Comparison of ENCODE assay signal across 9 cellular contexts in genomic region chr11:9462172-9462799, GRCh38. TPM values are rescaled to one million over a fixed set of nuclear protein-coding genes. Genes with fewer than 3 reads are reported as not detected.
A peak's percentile ranks its signal among the peaks of the same experiment; 100 is the strongest.
DNase-seq lines count a peak whose midpoint lies in the region; ATAC-seq, FAIRE-seq and TF ChIP-seq lines count a peak whose summit lies in the region.
"Had no signal": no experiment of that assay in that cellular context is flagged by ENCODE, and none has a peak within 500 bp of the region (broad histone marks: within the 10 kb centered on the region; RNA-seq: fewer than 3 reads in every experiment).

No MANE protein-coding gene starts in this region.

- TF ChIP-seq POLR2A in GM19099 (IDR thresholded peaks at IDR 0.05; ENCODE audit: extremely low read depth, insufficient read length, low read depth) (peak; percentile 20), gastrocnemius medialis (IDR thresholded peaks at IDR 0.05) (no peak), GM12891 (IDR thresholded peaks at IDR 0.05; ENCODE audit: low read depth, low read length) (no peak)

- no peak for FAIRE-seq in GM12891 (lab: Jason Lieb, UNC)

- H3K27ac Mint-ChIP-seq in T-cell = peak overlapping the region; percentile 91 to 94

- peak overlapping the region; percentile 90 to 99 (median 97) for H3K27ac ChIP-seq in gastrocnemius medialis

- intact Hi-C loops in gastrocnemius medialis (cut with DNase I; ENCODE audit: low total_unique reads) = loop anchor here (5.0 kb wide), 2 partner anchors 110 to 775 kb away; partner anchors contain the start of gene WEE1

- no peaks in the 10 kb centered on the region for H3K27me3 Mint-ChIP-seq in T-cell

- no peak for TF ChIP-seq CTCF in fibroblast of villous mesenchyme (IDR thresholded peaks at IDR 0.05; ENCODE audit: insufficient read depth, low read depth, low read length)
- TF ChIP-seq CTCF in gastrocnemius medialis (IDR thresholded peaks at IDR 0.05 in 4 of 5, conservative IDR thresholded peaks at IDR 0.05 in 1 of 5) = no peak

- H3K4me3 Mint-ChIP-seq in T-cell = peak overlapping the region; percentile 88 to 98 (median 98)

- CTCF ChIA-PET in T-cell (lab: Charles Lee) = interaction anchor here in 1 of 2 donors (0.7 to 2.4 kb wide), 2 partner anchors 44 to 1473 kb away, joined by 3 to 9 read pairs; no protein-coding TSS in a partner anchor

- H3K36me3 Mint-ChIP-seq in T-cell = peaks cover 11% of the 10 kb centered on the region

- DNase-seq in T-cell = no peak
- peak; percentile 23 for DNase-seq in fibroblast of villous mesenchyme (ENCODE audit: low read depth)
- DNase-seq in gastrocnemius medialis = no peak
- DNase-seq in GM12891 (ENCODE audit: insufficient read length, low spot score) = no peak
- DNase-seq in activated gamma-delta T cell (lab: John Stamatoyannopoulos, UW) = no peak
- DNase-seq in effector CD8-positive, alpha-beta T cell (lab: John Stamatoyannopoulos, UW) = no peak
- DNase-seq: NCI-H1092 had no signal

- H3K4me3 ChIP-seq in fibroblast of villous mesenchyme (ENCODE audit: low read depth, low read length) (peak overlapping the region; percentile 67), gastrocnemius medialis (peak overlapping the region; percentile 76 to 97 (median 82))

- peaks cover 20 to 27% of the 10 kb centered on the region in 2 donors for H3K4me1 ChIP-seq in gastrocnemius medialis

- H3K9me3 Mint-ChIP-seq in T-cell = no peaks in the 10 kb centered on the region

- no peaks in the 10 kb centered on the region for H3K36me3 ChIP-seq in gastrocnemius medialis

- peaks cover 28 to 40% (median 34%) of the 10 kb centered on the region in 3 donors for H3K4me1 Mint-ChIP-seq in T-cell

- POLR2A ChIA-PET in T-cell (lab: Charles Lee) = interaction anchor here in 1 of 2 donors (0.6 to 0.7 kb wide), 4 partner anchors 94 to 499 kb away, joined by 3 to 5 read pairs (median 5); no protein-coding TSS in a partner anchor

- no peaks in the 10 kb centered on the region for H3K27me3 ChIP-seq in gastrocnemius medialis

- no peaks in the 10 kb centered on the region for H3K9me3 ChIP-seq in gastrocnemius medialis

- no peak for ATAC-seq in T-cell (replicated peaks in 1 of 4)
- ATAC-seq in gastrocnemius medialis = no peak
- no peak for ATAC-seq in GM18870 (IDR thresholded peaks at IDR 0.05; ENCODE audit: unreplicated experiment)

- in situ Hi-C loops in gastrocnemius medialis (cut with MboI; ENCODE audit: low sequenced_read_pairs in 4 of 4) = no loop called here

TF ChIP-seq in GM12891, 5 proteins besides CTCF, POLR2A, EP300 and RAD21:
- TF ChIP-seq POU2F2 (IDR thresholded peaks at IDR 0.05; ENCODE audit: low read depth, low read length) = no peak
- TF ChIP-seq TAF1 (IDR thresholded peaks at IDR 0.05; ENCODE audit: low read depth, low read length) = no peak
- no peak for TF ChIP-seq POLR2AphosphoS5 (IDR thresholded peaks at IDR 0.05; ENCODE audit: low read depth, low read length)
- TF ChIP-seq PAX5 (IDR thresholded peaks at IDR 0.05; ENCODE audit: insufficient read depth, low read length, severe bottlenecking) = no peak
- no peak for TF ChIP-seq SPI1 (IDR thresholded peaks at IDR 0.05; ENCODE audit: low read depth, low read length)

RNA-seq across cellular contexts. Expression of gene ZNF143, which starts 1.5 kb away (rescaled TPM):
- total RNA-seq in T-cell (10 to 100 TPM; 30.1 to 51.2 (median 46.3) TPM), fibroblast of villous mesenchyme (15.5 and 25.9 TPM in 2 replicates), gastrocnemius medialis (10 to 100 TPM; 33.3 to 42.6 (median 36.9) TPM)
- polyA plus RNA-seq in GM12891 (2012; ENCODE audit: low read depth, missing spikeins) = 12.3 TPM
